8 cellular contexts compared by ENCODE assay signal in the genomic region with DNA sequence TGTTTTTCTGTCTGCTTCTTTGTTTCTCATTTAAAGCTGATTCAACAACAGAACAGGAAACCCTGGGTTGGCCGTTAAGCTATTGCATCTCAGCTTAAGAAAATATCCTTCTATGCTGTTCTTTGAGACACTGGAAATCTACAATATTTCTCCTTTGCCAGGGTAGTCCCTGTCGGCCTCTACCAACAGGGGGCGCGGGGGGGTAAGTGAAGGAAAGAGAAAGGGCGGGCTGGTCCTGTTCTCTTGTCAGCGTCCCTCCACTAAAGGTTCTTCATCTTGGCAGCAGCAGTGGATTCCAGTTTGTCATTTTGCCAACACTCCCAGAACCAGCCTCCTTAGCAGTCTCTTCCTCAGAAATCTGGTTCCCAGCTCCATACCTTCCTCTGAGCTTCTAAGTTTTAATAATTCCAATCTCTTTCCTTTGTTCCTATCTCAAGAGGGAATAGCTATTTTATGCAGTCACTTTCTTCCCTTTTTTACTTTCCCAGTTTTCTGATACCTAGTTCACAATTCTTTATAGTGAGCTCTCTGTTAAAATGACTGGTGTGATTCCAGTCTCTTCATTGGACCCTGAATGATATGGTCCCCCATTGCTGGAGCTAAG.
A peak's percentile ranks its signal among the peaks of the same experiment; 100 is the strongest.
DNase-seq lines count a peak whose midpoint lies in the region; ATAC-seq and TF ChIP-seq lines count a peak whose summit lies in the region.

No MANE protein-coding gene starts in this region.

- H2AFZ ChIP-seq in OCI-LY1 (ENCODE audit: low read length), result no peak overlapping the region

- H3K27ac ChIP-seq in OCI-LY1 (ENCODE audit: low read depth, low read length, poor library complexity, severe bottlenecking), result no peak overlapping the region

- no peaks in the 10 kb centered on the region for H3K4me1 Mint-ChIP-seq in activated naive CD8-positive, alpha-beta T cell treated with anti-CD3 and anti-CD28 coated beads, Interleukin-2, amount 10 ng/mL, durations not matched to agents 7 days and 5 days

- no peak overlapping the region for H3K4me3 Mint-ChIP-seq in activated naive CD8-positive, alpha-beta T cell treated with anti-CD3 and anti-CD28 coated beads, Interleukin-2, amount 10 ng/mL, durations not matched to agents 7 days and 5 days

- peak; percentile 77 for TF ChIP-seq CTCF in OCI-LY1 (IDR thresholded peaks at IDR 0.05; ENCODE audit: low read length)

- no peak overlapping the region for H3K9ac ChIP-seq in OCI-LY1 (ENCODE audit: low read length)

- DNase-seq in AG20443 (ENCODE audit: low spot score) (peak; percentile 82), left ventricle myocardium superior (peak; percentile 87), SHP77 treated with DMSO at 0.1 percent for 48 hours (lab: John Stamatoyannopoulos, UW) (no peak)
- peak; percentile 53 for DNase-seq in activated naive CD8-positive, alpha-beta T cell treated with anti-CD3 and anti-CD28 coated beads, Interleukin-2, amount 10 ng/mL, durations not matched to agents 7 days and 5 days
- DNase-seq in stimulated activated CD4-positive, alpha-beta T cell treated with anti-CD3 and anti-CD28 coated beads, Interleukin-15, amount 100 ng/mL, for 24 hours, result peak; percentile 69

- ATAC-seq in GM21360 (IDR thresholded peaks at IDR 0.05; ENCODE audit: unreplicated experiment), result peak; percentile 51
- ATAC-seq in activated naive CD8-positive, alpha-beta T cell treated with anti-CD3 and anti-CD28 coated beads, Interleukin-2, amount 10 ng/mL, durations not matched to agents 7 days and 5 days (ENCODE audit: low read depth), result no peak
- ATAC-seq in left ventricle myocardium superior, result peak; percentile 95
- no peak for ATAC-seq in HG02884 (IDR thresholded peaks at IDR 0.05; ENCODE audit: unreplicated experiment)

- no peaks in the 10 kb centered on the region for H3K4me1 ChIP-seq in OCI-LY1 (ENCODE audit: insufficient read depth, low read length, severe bottlenecking)

- no peaks in the 10 kb centered on the region for H3K9me3 Mint-ChIP-seq in activated naive CD8-positive, alpha-beta T cell treated with anti-CD3 and anti-CD28 coated beads, Interleukin-2, amount 10 ng/mL, durations not matched to agents 7 days and 5 days

- H3K79me2 ChIP-seq in OCI-LY1 (ENCODE audit: insufficient read depth, low read length), result no peaks in the 10 kb centered on the region

- no peaks in the 10 kb centered on the region for H3K36me3 ChIP-seq in OCI-LY1 (ENCODE audit: insufficient read depth, low read length)

- no peak overlapping the region for H3K4me3 ChIP-seq in OCI-LY1 (ENCODE audit: low read depth, low read length, poor library complexity, severe bottlenecking)

- H3K27me3 ChIP-seq in OCI-LY1 (ENCODE audit: insufficient read depth, low read length), result no peaks in the 10 kb centered on the region

- no peaks in the 10 kb centered on the region for H4K20me1 ChIP-seq in OCI-LY1 (ENCODE audit: insufficient read depth, low read length)

- no peaks in the 10 kb centered on the region for H3K36me3 Mint-ChIP-seq in activated naive CD8-positive, alpha-beta T cell treated with anti-CD3 and anti-CD28 coated beads, Interleukin-2, amount 10 ng/mL, durations not matched to agents 7 days and 5 days

- no peaks in the 10 kb centered on the region for H3K9me3 ChIP-seq in OCI-LY1 (ENCODE audit: low read length)

- intact Hi-C loops in left ventricle myocardium superior (cut with micrococcal nuclease), result no loop called here

- POLR2A ChIA-PET in activated naive CD8-positive, alpha-beta T cell treated with anti-CD3 and anti-CD28 coated beads, Interleukin-2, amount 10 ng/mL, durations not matched to agents 7 days and 5 days (lab: Charles Lee), result interaction anchor here (0.6 kb wide), 1 partner anchor 523 kb away, joined by 3 read pairs; no protein-coding TSS in a partner anchor

- no peak overlapping the region for H3K27ac Mint-ChIP-seq in activated naive CD8-positive, alpha-beta T cell treated with anti-CD3 and anti-CD28 coated beads, Interleukin-2, amount 10 ng/mL, durations not matched to agents 7 days and 5 days

- peaks cover 8% of the 10 kb centered on the region for H3K27me3 Mint-ChIP-seq in activated naive CD8-positive, alpha-beta T cell treated with anti-CD3 and anti-CD28 coated beads, Interleukin-2, amount 10 ng/mL, durations not matched to agents 7 days and 5 days

- H3K9me2 ChIP-seq in OCI-LY1 (ENCODE audit: low read depth, low read length), result no peaks in the 10 kb centered on the region; the same call in 1 of the 2 replicates

- H3F3A ChIP-seq in OCI-LY1 (ENCODE audit: insufficient read depth, low read length), result no peaks in the 10 kb centered on the region

- no peak overlapping the region for H3K4me2 ChIP-seq in OCI-LY1 (ENCODE audit: low read length)

Comparison
In these comparisons a context has a peak if more than half of its experiments do, and no peak if none do; other contexts are left out.
1. ATAC-seq: peak in GM21360 (single experiment) and left ventricle myocardium superior (single experiment); none in activated naive CD8-positive, alpha-beta T cell treated with anti-CD3 and anti-CD28 coated beads, Interleukin-2, amount 10 ng/mL, durations not matched to agents 7 days and 5 days (single experiment) and HG02884 (single experiment).